Comparison of ENCODE assay signal across 28 cellular contexts in the genomic region with DNA sequence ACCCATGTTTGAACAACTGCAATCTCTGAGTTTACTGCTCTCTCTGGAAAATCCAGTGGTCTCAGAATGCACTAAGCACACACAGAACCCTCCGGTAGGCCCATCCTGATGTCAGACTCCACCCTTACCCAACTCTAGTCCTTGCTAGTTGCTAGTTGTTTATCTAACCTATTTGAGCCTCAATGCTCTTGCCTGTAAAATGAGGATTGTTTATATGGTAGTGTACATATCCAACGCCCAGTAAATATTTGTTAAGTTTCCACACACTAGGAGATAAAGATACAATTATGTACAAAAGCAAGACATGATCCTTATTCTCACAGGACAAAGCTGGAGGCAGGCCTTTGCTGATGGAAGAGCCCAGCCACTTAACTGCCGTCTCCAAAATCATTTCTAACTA.
"Had no signal": no experiment of that assay in that cellular context is flagged by ENCODE, and none has a peak within 500 bp of the region (broad histone marks: within the 10 kb centered on the region; RNA-seq: fewer than 3 reads in every experiment).

No MANE protein-coding gene starts in this region.

- H3K27ac ChIP-seq: brain microvascular endothelial cell, KMS-11, Peyer's patch, SJSA1 had no signal

- H3K9me3 ChIP-seq: Peyer's patch, SJSA1, SK-N-SH had no signal

- ATAC-seq: activated CD4-positive, alpha-beta T cell treated with anti-CD3 and anti-CD28 coated beads for 36 hours; activated CD4-positive, CD25-positive, alpha-beta regulatory T cell treated with anti-CD3 and anti-CD28 coated beads, Interleukin-2, amount 50 U/mL, for 24 hours; activated CD8-positive, alpha-beta T cell treated with anti-CD3 and anti-CD28 coated beads, Interleukin-2, amount 10 ng/mL, durations not matched to agents 7 days and 5 days; activated naive CD8-positive, alpha-beta T cell treated with anti-CD3 and anti-CD28 coated beads, Interleukin-2, amount 50 U/mL, for 24 hours; activated T-cell treated with anti-CD3 and anti-CD28 coated beads, Interleukin-2, amount 50 U/mL, for 4 hours; PC-3; WTC11 had no signal

- H3K4me1 ChIP-seq: Peyer's patch had no signal

- DNase-seq: activated CD4-positive, alpha-beta T cell treated with anti-CD3 and anti-CD28 coated beads for 36 hours; activated CD4-positive, alpha-beta T cell treated with anti-CD3 and anti-CD28 coated beads, Interleukin-2, amount 10 ng/mL, durations not matched to agents 7 days and 5 days; activated CD4-positive, alpha-beta T cell treated with anti-CD3 and anti-CD28 coated beads, Interleukin-2, amount 50 U/mL, for 48 hours; activated CD8-positive, alpha-beta memory T cell treated with anti-CD3 and anti-CD28 coated beads, Interleukin-2, amount 50 U/mL, for 4 hours; activated CD8-positive, alpha-beta T cell treated with anti-CD3 and anti-CD28 coated beads, Interleukin-2, amount 10 ng/mL, durations not matched to agents 7 days and 5 days; activated effector memory CD4-positive, alpha-beta T cell treated with Interleukin-2 at 50 U/mL for 16 hours; activated naive CD4-positive, alpha-beta T cell treated with anti-CD3 and anti-CD28 coated beads, Interleukin-2, amount 10 ng/mL, durations not matched to agents 7 days and 5 days; activated naive CD8-positive, alpha-beta T cell treated with anti-CD3 and anti-CD28 coated beads, Interleukin-2, amount 50 U/mL, for 24 hours; activated T-cell treated with anti-CD3 and anti-CD28 coated beads for 4 hours; activated T-cell treated with anti-CD3 and anti-CD28 coated beads, Interleukin-2, amount 50 U/mL, for 4 hours; anterior cingulate cortex; brain microvascular endothelial cell; NCI-H1105; NCI-H1417 treated with DMSO at 0.1 percent for 48 hours; NCI-H187 treated with DMSO at 0.1 percent for 48 hours; NCI-H2081; NCI-H226; NCI-H446 treated with DMSO at 0.1 percent for 48 hours; NK-92 treated with Interleukin-12 subunit alpha and Interleukin-12 subunit beta, amount 100 ng/mL, for 24 hours; PC-3; Peyer's patch; RPMI8226; SHP77 treated with DMSO at 0.1 percent for 48 hours had no signal

- H3K36me3 ChIP-seq: brain microvascular endothelial cell, Peyer's patch, SJSA1 had no signal

- H3K4me2 ChIP-seq: KMS-11, SK-N-SH had no signal

- H3K27me3 ChIP-seq: brain microvascular endothelial cell, Peyer's patch, SJSA1 had no signal

- H3K4me3 ChIP-seq: Peyer's patch, SJSA1 had no signal
